8 cellular contexts compared by ENCODE assay signal in genomic region chr16:56013962-56014552, GRCh38.
DNase-seq lines count a peak whose midpoint lies in the region; ATAC-seq, FAIRE-seq and TF ChIP-seq lines count a peak whose summit lies in the region.

No MANE protein-coding gene starts in this region.

- H2AFZ ChIP-seq in GM23248 (no peak overlapping the region), K562 (ENCODE audit: low read depth, low read length) (no peak overlapping the region)

- in situ Hi-C loops in GM23248 (cut with MboI) (no loop called here), K562 (cut with MboI) (no loop called here)

- POLR2A ChIA-PET in K562 (lab: Yijun Ruan, JAX) = no interaction called here

- H3K9me3 ChIP-seq in GM23248 (ENCODE audit: low read depth) (no peaks in the 10 kb centered on the region), K562 (replicated peaks; ENCODE audit: control insufficient read depth, insufficient read depth, low read depth, low read length) (no peaks in the 10 kb centered on the region)

- H3K27ac ChIP-seq in GM23248 (no peak overlapping the region), K562 (ENCODE audit: extremely low read depth, low read depth, low read length) (no peak overlapping the region)

- TF ChIP-seq CTCF in K562 (IDR thresholded peaks at IDR 0.05 in 2 of 3, conservative IDR thresholded peaks at IDR 0.05 in 1 of 3; ENCODE audit: insufficient read depth in 2 of 3, low read depth in 1 of 3, low read length in 3 of 3) = no peak
- no peak for TF ChIP-seq CTCF in mesothelial cell of epicardium (IDR thresholded peaks at IDR 0.05; ENCODE audit: unreplicated experiment)
- no peak for TF ChIP-seq CTCF in CD14-positive monocyte (IDR thresholded peaks at IDR 0.05)
- TF ChIP-seq CTCF in D721Med (IDR thresholded peaks at IDR 0.05; ENCODE audit: insufficient read depth, missing control alignments) = no peak

- 20 to 22% methylated on average over 6 of the region's 6 CpGs for WGBS in GM23248 (ENCODE audit: low coverage in 1 of 2, low lambda C conversion rate in 2 of 2, missing lambda C conversion rate in 2 of 2), 2 experiments
- 0% methylated on average over 6 of the region's 6 CpGs for WGBS in K562 (ENCODE audit: insufficient coverage, low coverage, missing lambda C conversion rate)

- no peak for TF ChIP-seq RAD21 in K562 (CRISPR knock-in tag; conservative IDR thresholded peaks at IDR 0.05 in 1 of 2, IDR thresholded peaks at IDR 0.05 in 1 of 2)

- intact Hi-C loops in K562 (cut with micrococcal nuclease) (no loop called here), CD14-positive monocyte (cut with micrococcal nuclease) (no loop called here)

- H3K4me1 ChIP-seq in GM23248 (ENCODE audit: insufficient read depth) = no peaks in the 10 kb centered on the region
- H3K4me1 ChIP-seq in K562 (replicated peaks in 1 of 2; ENCODE audit: control insufficient read depth in 2 of 2, insufficient read depth in 2 of 2, low read length in 2 of 2) = no peaks in the 10 kb centered on the region

- no peak overlapping the region for H3K4me2 ChIP-seq in GM23248 (ENCODE audit: unreplicated experiment)
- H3K4me2 ChIP-seq in K562 (ENCODE audit: insufficient read depth, low read length) = no peak overlapping the region

- H4K20me1 ChIP-seq in GM23248 (ENCODE audit: insufficient read depth) = no peaks in the 10 kb centered on the region
- H4K20me1 ChIP-seq in K562 (replicated peaks; ENCODE audit: control insufficient read depth, insufficient read depth, low read length) = no peaks in the 10 kb centered on the region

- no peaks in the 10 kb centered on the region for H3F3A ChIP-seq in GM23248 (ENCODE audit: insufficient read depth)

- peak; percentile 60; the same call in 1 of the 3 replicates for ATAC-seq in K562
- ATAC-seq in GM21515 (IDR thresholded peaks at IDR 0.05; ENCODE audit: unreplicated experiment) = no peak

- H3K9me2 ChIP-seq in GM23248 (ENCODE audit: insufficient read depth) = no peaks in the 10 kb centered on the region

- peaks cover 74% of the 10 kb centered on the region for H3K27me3 Mint-ChIP-seq in mesothelial cell of epicardium (ENCODE audit: low read depth)
- peaks cover 0 to 5% (median 2%) of the 10 kb centered on the region in 3 donors for H3K27me3 Mint-ChIP-seq in CD14-positive monocyte (ENCODE audit: low read depth in 3 of 3)

- H3K9me3 Mint-ChIP-seq in mesothelial cell of epicardium (no peaks in the 10 kb centered on the region), CD14-positive monocyte (no peaks in the 10 kb centered on the region)

- no peak overlapping the region for H3K4me3 ChIP-seq in GM23248
- H3K4me3 ChIP-seq in K562 = no peak overlapping the region

- H3K79me2 ChIP-seq in GM23248 (ENCODE audit: insufficient read depth) (no peaks in the 10 kb centered on the region), K562 (ENCODE audit: control insufficient read depth, insufficient read depth, low read length) (no peaks in the 10 kb centered on the region)

- H3K4me1 Mint-ChIP-seq in mesothelial cell of epicardium = no peaks in the 10 kb centered on the region
- no peaks in the 10 kb centered on the region for H3K4me1 Mint-ChIP-seq in CD14-positive monocyte

- DNase-seq in GM23248 = peak; percentile 41
- DNase-seq in OCI-M1 (lab: John Stamatoyannopoulos, UW) = peak; percentile 57
- DNase-seq in K562 (ENCODE audit: extremely low read depth in 1 of 4, low spot score in 3 of 4) = peak; percentile 20 to 47 (median 22)
- peak; percentile 68 to 83 for DNase-seq in mesothelial cell of epicardium (ENCODE audit: low spot score in 2 of 2, unreplicated experiment in 2 of 2)
- no peak for DNase-seq in CD14-positive monocyte (ENCODE audit: low spot score)
- DNase-seq in NCI-H2196 treated with DMSO at 0.1 percent for 48 hours (lab: John Stamatoyannopoulos, UW; ENCODE audit: unreplicated experiment) = no peak
- DNase-seq in D721Med (ENCODE audit: insufficient read length, low spot score) = no peak

- H3K4me3 Mint-ChIP-seq in mesothelial cell of epicardium (no peak overlapping the region), CD14-positive monocyte (no peak overlapping the region)

- FAIRE-seq in K562 (lab: Jason Lieb, UNC) (peak; percentile 65), D721Med (lab: Jason Lieb, UNC) (no peak)

- H3K9me1 ChIP-seq in K562 (ENCODE audit: control insufficient read depth, insufficient read depth, low read length) = no peaks in the 10 kb centered on the region

- no TSS peak for BruUV-seq in K562 (replicated peaks; lab: Mats Ljungman, UMichigan)

- no peaks in the 10 kb centered on the region for H3K36me3 ChIP-seq in GM23248 (ENCODE audit: low read depth)
- no peaks in the 10 kb centered on the region for H3K36me3 ChIP-seq in K562 (ENCODE audit: control insufficient read depth, insufficient read depth, low read length)

- H3K9ac ChIP-seq in GM23248 = no peak overlapping the region
- H3K9ac ChIP-seq in K562 (ENCODE audit: insufficient read depth in 1 of 2, low read depth in 2 of 2, low read length in 2 of 2) = no peak overlapping the region

- H3K36me3 Mint-ChIP-seq in mesothelial cell of epicardium (no peaks in the 10 kb centered on the region), CD14-positive monocyte (no peaks in the 10 kb centered on the region)

- H3K27ac Mint-ChIP-seq in mesothelial cell of epicardium (no peak overlapping the region), CD14-positive monocyte (no peak overlapping the region)

- H3K27me3 ChIP-seq in GM23248 (replicated peaks; ENCODE audit: insufficient read depth) (no peaks in the 10 kb centered on the region), K562 (ENCODE audit: control insufficient read depth in 2 of 2, insufficient read depth in 2 of 2, low read length in 2 of 2) (peaks cover 0 to 4% of the 10 kb centered on the region in 2 experiments; a peak in 1 of 5 replicates)

- CTCF ChIA-PET in K562 (lab: Yijun Ruan, JAX; ENCODE audit: low intra/inter-chr PET ratio) = no interaction called here

- TF ChIP-seq POLR2A in K562 (conservative IDR thresholded peaks at IDR 0.05) = no peak

- TF ChIP-seq EP300 in K562 (IDR thresholded peaks at IDR 0.05; ENCODE audit: low read length) = no peak

TF ChIP-seq in K562, 482 proteins besides CTCF, POLR2A, EP300 and RAD21 (continues in another document):
- TF ChIP-seq AFF1 (IDR thresholded peaks at IDR 0.05; ENCODE audit: low read depth in 1 of 2, partially characterized antibody in 2 of 2) (peak in 1 of 2 experiments; percentile 83), ZBTB11 (CRISPR knock-in tag; IDR thresholded peaks at IDR 0.05) (peak in 1 of 3 experiments; percentile 53; a peak in 1 of 6 replicates), ZBED1 (IDR thresholded peaks at IDR 0.05) (no peak), TAF15 (IDR thresholded peaks at IDR 0.05; ENCODE audit: low read depth, low read length) (no peak), PPARD (CRISPR knock-in tag; IDR thresholded peaks at IDR 0.05) (no peak), TBP (optimal IDR thresholded peaks at IDR 0.05; ENCODE audit: low read depth, low read length) (no peak), HIVEP1 (CRISPR knock-in tag; IDR thresholded peaks at IDR 0.05) (no peak), ZNF644 (tag; IDR thresholded peaks at IDR 0.05; ENCODE audit: low read depth) (peak; percentile 83), CREM (IDR thresholded peaks at IDR 0.05; ENCODE audit: low read depth) (peak; percentile 54)

Comparison
In these comparisons a context has a peak if more than half of its experiments do, and no peak if none do; other contexts are left out.
1. DNase-seq: peak in GM23248 (single experiment), OCI-M1 (single experiment), K562 (4 of 4) and mesothelial cell of epicardium (2 of 2); none in CD14-positive monocyte (single experiment), NCI-H2196 treated with DMSO at 0.1 percent for 48 hours (single experiment) and D721Med (single experiment).